13 cellular contexts compared by ENCODE assay signal in the genomic region with DNA sequence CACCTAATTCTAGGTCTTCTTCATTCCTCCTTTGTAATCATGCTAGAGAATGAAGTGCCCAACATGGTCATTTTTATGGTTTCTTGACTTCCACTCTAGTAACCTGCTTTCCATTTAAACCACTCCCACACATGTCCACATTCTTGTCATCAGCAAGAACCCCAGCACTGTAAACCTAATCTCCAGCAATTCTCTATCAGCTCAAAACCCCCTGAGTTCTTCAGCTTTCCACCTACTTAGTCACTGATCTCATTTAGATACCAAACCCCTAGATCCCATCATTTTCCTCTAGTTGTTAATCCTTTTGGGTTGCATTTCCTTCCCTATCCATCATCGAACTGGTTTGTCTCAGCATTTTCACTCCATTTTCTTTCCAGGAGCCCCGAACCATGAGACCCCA.
"Had no signal": no experiment of that assay in that cellular context is flagged by ENCODE, and none has a peak within 500 bp of the region (broad histone marks: within the 10 kb centered on the region; RNA-seq: fewer than 3 reads in every experiment).

No MANE protein-coding gene starts in this region.

- DNase-seq: activated CD4-positive, alpha-beta memory T cell treated with anti-CD3 and anti-CD28 coated beads, Interleukin-2, amount 10 ng/mL, durations not matched to agents 7 days and 5 days; activated CD4-positive, alpha-beta T cell treated with anti-CD3 and anti-CD28 coated beads for 4 hours; activated naive CD4-positive, alpha-beta T cell treated with anti-CD3 and anti-CD28 coated beads, Interleukin-2, amount 10 ng/mL, durations not matched to agents 7 days and 5 days; activated T-cell treated with anti-CD3 and anti-CD28 coated beads, Interleukin-2, amount 50 U/mL, for 24 hours; left lung; nucleus accumbens; small intestine; stomach; T-helper 2 cell; testis; upper lobe of right lung had no signal

- H3K27ac ChIP-seq: left lung, stomach, testis, upper lobe of right lung had no signal

- H3K9me3 ChIP-seq: left lung, stomach, testis, upper lobe of right lung had no signal

- H3K36me3 ChIP-seq: upper lobe of right lung had no signal

- H3K27me3 ChIP-seq: stomach, testis, upper lobe of right lung had no signal

- ATAC-seq: left lung; natural killer cell treated with Interleukin-12 subunit alpha and Interleukin-12 subunit beta and Interleukin-15 and Interleukin-18, amount 100 ng/mL, for 72 hours; upper lobe of right lung; WTC11 had no signal

- H3K4me3 ChIP-seq: left lung, stomach, testis, upper lobe of right lung had no signal
